ENCODE assay signal across 10 cellular contexts in the genomic region with DNA sequence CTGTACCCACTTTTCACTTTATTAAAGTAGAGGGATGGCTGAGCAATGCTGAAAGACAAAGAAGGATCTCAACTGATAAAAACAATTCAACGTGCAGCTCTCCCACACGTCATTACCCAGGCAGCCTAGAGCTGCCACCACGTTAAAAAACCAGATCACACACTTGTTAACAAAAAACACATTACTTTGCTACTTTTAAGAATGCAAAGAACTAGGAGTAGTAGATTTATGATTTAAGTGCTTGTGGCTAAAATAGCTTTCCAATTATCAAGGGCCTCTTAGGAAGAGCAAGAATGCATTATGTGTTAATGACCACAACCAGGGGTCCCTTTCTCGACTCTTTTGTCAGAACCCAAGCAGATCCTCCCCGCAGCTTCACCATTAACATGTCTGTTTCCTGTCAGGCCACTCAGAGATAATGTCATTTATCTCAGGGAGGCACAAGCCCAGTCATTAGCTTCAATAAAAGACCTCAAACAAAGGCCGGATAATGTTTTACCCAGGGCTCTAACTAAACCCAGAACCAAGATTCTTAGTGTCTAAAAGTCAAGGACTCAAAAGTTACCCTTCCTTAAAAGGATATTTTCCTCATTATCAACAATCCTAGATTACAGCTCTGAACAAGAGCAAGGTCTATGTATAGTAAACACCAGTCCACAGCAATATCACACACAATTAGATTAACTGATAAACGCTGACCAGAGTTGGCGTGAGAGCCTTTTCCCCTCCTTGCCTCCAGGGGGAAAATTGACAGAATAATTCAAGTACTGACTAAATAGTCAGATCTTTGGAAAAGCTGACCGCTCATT. TPM values are rescaled to one million over a fixed set of nuclear protein-coding genes. Genes with fewer than 3 reads are reported as not detected.
A peak's percentile ranks its signal among the peaks of the same experiment; 100 is the strongest.
DNase-seq lines count a peak whose midpoint lies in the region; ATAC-seq, FAIRE-seq and TF ChIP-seq lines count a peak whose summit lies in the region.
"Had no signal": no experiment of that assay in that cellular context is flagged by ENCODE, and none has a peak within 500 bp of the region (broad histone marks: within the 10 kb centered on the region; RNA-seq: fewer than 3 reads in every experiment).

No MANE protein-coding gene starts in this region.

- H3K27ac ChIP-seq in Karpas-422 (ENCODE audit: low read length) = no peak overlapping the region
- no peak overlapping the region for H3K27ac ChIP-seq in astrocyte (ENCODE audit: low read depth, low read length)

- H3K36me3 ChIP-seq in BE2C = no peaks in the 10 kb centered on the region
- H3K36me3 ChIP-seq in Karpas-422 (ENCODE audit: insufficient read depth, low read length) = no peaks in the 10 kb centered on the region; the same call in 1 of the 2 replicates
- H3K36me3 ChIP-seq in astrocyte (ENCODE audit: insufficient read depth, low read length) = no peaks in the 10 kb centered on the region
- H3K36me3 ChIP-seq: heart left ventricle had no signal

- H2AFZ ChIP-seq in Karpas-422 (ENCODE audit: low read length) (no peak overlapping the region), astrocyte (ENCODE audit: low read depth, low read length) (no peak overlapping the region)

- H3K27me3 Mint-ChIP-seq in astrocyte (ENCODE audit: low read depth, unreplicated experiment) = no peaks in the 10 kb centered on the region
- peaks cover 3% of the 10 kb centered on the region for H3K27me3 Mint-ChIP-seq in memory B cell
- peaks cover 34% of the 10 kb centered on the region for H3K27me3 Mint-ChIP-seq in activated naive CD4-positive, alpha-beta T cell treated with anti-CD3 and anti-CD28 coated beads for 36 hours (ENCODE audit: low read depth)

- ATAC-seq in memory B cell (ENCODE audit: low read depth) = no peak
- no peak for ATAC-seq in GM18870 (IDR thresholded peaks at IDR 0.05; ENCODE audit: unreplicated experiment)
- ATAC-seq: heart left ventricle had no signal

- no peaks in the 10 kb centered on the region for H3K79me2 ChIP-seq in Karpas-422 (ENCODE audit: low read length)
- peaks cover 81% of the 10 kb centered on the region for H3K79me2 ChIP-seq in astrocyte (ENCODE audit: insufficient read depth, low read length)

- H3K36me3 Mint-ChIP-seq in astrocyte (ENCODE audit: low read depth, unreplicated experiment) (no peaks in the 10 kb centered on the region), memory B cell (peaks cover 3% of the 10 kb centered on the region)
- H3K36me3 Mint-ChIP-seq in activated naive CD4-positive, alpha-beta T cell treated with anti-CD3 and anti-CD28 coated beads for 36 hours (ENCODE audit: low read depth) = no peaks in the 10 kb centered on the region

- H3K27ac Mint-ChIP-seq in astrocyte (ENCODE audit: unreplicated experiment) = peak overlapping the region; percentile 94
- peak overlapping the region; percentile 84 for H3K27ac Mint-ChIP-seq in memory B cell
- H3K27ac Mint-ChIP-seq in activated naive CD4-positive, alpha-beta T cell treated with anti-CD3 and anti-CD28 coated beads for 36 hours = no peak overlapping the region
- H3K27ac Mint-ChIP-seq: CD4-positive, alpha-beta T cell had no signal

- H3K4me3 ChIP-seq in BE2C (ENCODE audit: low read depth, low read length) = peak overlapping the region; percentile 78
- H3K4me3 ChIP-seq in Karpas-422 (ENCODE audit: low read length) = no peak overlapping the region
- no peak overlapping the region for H3K4me3 ChIP-seq in astrocyte (ENCODE audit: insufficient read depth, low read depth, low read length)
- H3K4me3 ChIP-seq: heart left ventricle had no signal

- DNase-seq in BE2C (peak; percentile 82), Karpas-422 (no peak), astrocyte (ENCODE audit: low read depth) (no peak), memory B cell (ENCODE audit: low spot score in 2 of 2) (no peak), KG1 (lab: John Stamatoyannopoulos, UW) (no peak)
- DNase-seq in activated naive CD4-positive, alpha-beta T cell treated with anti-CD3 and anti-CD28 coated beads for 36 hours = no peak
- DNase-seq in stimulated activated CD4-positive, alpha-beta T cell treated with anti-CD3 and anti-CD28 coated beads, Interleukin-2, amount 100 ng/mL, for 24 hours = no peak
- DNase-seq: CD4-positive, alpha-beta T cell; heart left ventricle had no signal

- no peak for FAIRE-seq in astrocyte (lab: Jason Lieb, UNC)

- H3K9me2 ChIP-seq in Karpas-422 (replicated peaks; ENCODE audit: insufficient read depth, low read length) = no peaks in the 10 kb centered on the region

- intact Hi-C loops in activated naive CD4-positive, alpha-beta T cell treated with anti-CD3 and anti-CD28 coated beads for 36 hours (cut with micrococcal nuclease) = no loop called here

- CTCF ChIA-PET in activated naive CD4-positive, alpha-beta T cell treated with anti-CD3 and anti-CD28 coated beads for 36 hours (lab: Charles Lee) = interaction anchor here (0.5 kb wide), 1 partner anchor 91 kb away, joined by 3 read pairs; no protein-coding TSS in a partner anchor

- H3K4me1 Mint-ChIP-seq in astrocyte (ENCODE audit: low read depth, unreplicated experiment) (peaks cover 51% of the 10 kb centered on the region), memory B cell (peaks cover 38% of the 10 kb centered on the region)
- no peaks in the 10 kb centered on the region for H3K4me1 Mint-ChIP-seq in activated naive CD4-positive, alpha-beta T cell treated with anti-CD3 and anti-CD28 coated beads for 36 hours (ENCODE audit: low read depth)

- no peak overlapping the region for H3K4me3 Mint-ChIP-seq in astrocyte (ENCODE audit: unreplicated experiment)
- peak overlapping the region; percentile 49 for H3K4me3 Mint-ChIP-seq in memory B cell
- no peak overlapping the region for H3K4me3 Mint-ChIP-seq in activated naive CD4-positive, alpha-beta T cell treated with anti-CD3 and anti-CD28 coated beads for 36 hours
- H3K4me3 Mint-ChIP-seq: CD4-positive, alpha-beta T cell had no signal

- no peak overlapping the region for H3K9ac ChIP-seq in Karpas-422 (ENCODE audit: low read length)
- no peak overlapping the region for H3K9ac ChIP-seq in astrocyte (ENCODE audit: low read length)

- H3K4me2 ChIP-seq in Karpas-422 (ENCODE audit: low read depth, low read length, poor library complexity, severe bottlenecking) (peak overlapping the region; percentile 22), astrocyte (ENCODE audit: low read length) (peak overlapping the region; percentile 11)

- H3K4me1 ChIP-seq in BE2C (peaks cover 45% of the 10 kb centered on the region), Karpas-422 (ENCODE audit: low read length) (peaks cover 92% of the 10 kb centered on the region), astrocyte (ENCODE audit: insufficient read depth, low read length) (peaks cover 44% of the 10 kb centered on the region)

- H3K9me3 Mint-ChIP-seq in astrocyte (ENCODE audit: unreplicated experiment) = no peaks in the 10 kb centered on the region
- no peaks in the 10 kb centered on the region for H3K9me3 Mint-ChIP-seq in memory B cell
- peaks cover 7% of the 10 kb centered on the region for H3K9me3 Mint-ChIP-seq in activated naive CD4-positive, alpha-beta T cell treated with anti-CD3 and anti-CD28 coated beads for 36 hours

- TF ChIP-seq CTCF in BE2C (IDR thresholded peaks at IDR 0.05; ENCODE audit: low read depth, low read length) (peak; percentile 64), astrocyte (IDR thresholded peaks at IDR 0.05; ENCODE audit: insufficient read depth, low read depth, low read length) (peak; percentile 16)

- no peaks in the 10 kb centered on the region for H3K27me3 ChIP-seq in BE2C
- no peaks in the 10 kb centered on the region for H3K27me3 ChIP-seq in Karpas-422 (ENCODE audit: low read length)
- no peaks in the 10 kb centered on the region for H3K27me3 ChIP-seq in astrocyte (ENCODE audit: insufficient read depth, low read length)

- H4K20me1 ChIP-seq in Karpas-422 (ENCODE audit: insufficient read depth, low read depth, low read length) (no peaks in the 10 kb centered on the region), astrocyte (ENCODE audit: insufficient read depth, low read length) (peaks cover 43% of the 10 kb centered on the region)

- H3K9me3 ChIP-seq in BE2C = no peaks in the 10 kb centered on the region; the same call in 1 of the 2 replicates
- H3K9me3 ChIP-seq in Karpas-422 (ENCODE audit: low read length) = no peaks in the 10 kb centered on the region
- no peaks in the 10 kb centered on the region for H3K9me3 ChIP-seq in astrocyte (ENCODE audit: insufficient read depth, low read depth, low read length)
- H3K9me3 ChIP-seq: heart left ventricle had no signal

RNA-seq across cellular contexts. Expression of a gene that starts 7.5 kb away (rescaled TPM):
- 70.5 TPM for polyA plus RNA-seq in BE2C (2012; ENCODE audit: insufficient read depth, insufficient read length, low read depth)
- 12.1 and 12.8 TPM in 2 replicates for total RNA-seq in Karpas-422 (2014; rRNA removed; shearing (Covaris generic); ENCODE audit: low replicate concordance)
- 57.3 and 61.5 TPM in 2 replicates for total RNA-seq in astrocyte
- not detected for total RNA-seq in activated naive CD4-positive, alpha-beta T cell treated with anti-CD3 and anti-CD28 coated beads for 36 hours

Comparison
In these comparisons a context has a peak if more than half of its experiments do, and no peak if none do; other contexts are left out.
1. RNA of a gene that starts 7.5 kb away (total RNA-seq): 57.3 to 61.5 TPM in astrocyte and 12.1 to 12.8 TPM in Karpas-422; not detected in activated naive CD4-positive, alpha-beta T cell treated with anti-CD3 and anti-CD28 coated beads for 36 hours; every median in the first group is over 10 times any median in the second.